Comparison of ENCODE assay signal across 18 cellular contexts in the genomic region with DNA sequence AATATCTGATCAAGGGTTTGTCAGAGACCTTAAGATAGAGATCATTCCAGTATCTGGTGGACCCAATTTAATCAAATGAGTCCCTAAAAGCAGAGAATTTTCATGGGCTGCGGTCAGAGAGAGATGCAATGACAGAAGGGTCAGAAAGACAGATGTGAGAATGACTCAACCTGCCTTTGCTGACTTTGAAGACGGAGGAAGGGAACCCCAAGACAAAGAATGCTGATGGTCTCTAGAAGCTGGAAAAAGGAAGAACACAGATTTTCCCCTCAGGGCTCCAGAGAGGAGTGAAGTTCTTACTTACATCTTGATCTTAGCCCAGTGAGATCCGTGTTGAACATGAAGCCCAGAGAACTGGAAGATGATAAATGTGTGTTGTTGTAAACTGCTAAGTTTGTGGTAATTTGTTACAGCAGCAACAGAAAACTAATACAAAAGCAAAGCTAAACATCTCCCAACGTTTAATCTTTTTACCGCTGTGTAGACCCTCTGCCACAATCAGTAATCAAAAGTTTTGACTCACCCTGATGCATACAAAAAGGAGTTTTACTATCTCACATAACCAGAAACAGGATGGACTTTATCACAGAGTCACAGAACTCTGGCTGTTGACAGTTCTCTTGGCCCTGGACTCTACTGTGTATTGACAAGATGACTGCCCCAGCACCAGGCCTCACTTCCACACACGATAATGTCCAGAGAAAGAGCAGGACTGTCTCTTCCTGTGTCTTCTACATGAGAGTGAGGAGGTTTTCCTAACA.
"Had no signal": no experiment of that assay in that cellular context is flagged by ENCODE, and none has a peak within 500 bp of the region (broad histone marks: within the 10 kb centered on the region; RNA-seq: fewer than 3 reads in every experiment).

No MANE protein-coding gene starts in this region.

- H3K27me3 ChIP-seq: tibial artery, upper lobe of right lung, vagina had no signal

- H3K27ac ChIP-seq: pancreas, tibial artery, upper lobe of right lung, vagina had no signal

- H3K4me2 ChIP-seq: smooth muscle cell had no signal

- DNase-seq: effector memory CD8-positive, alpha-beta T cell; foreskin melanocyte; head of caudate nucleus; hippocampal formation; left colon; left ventricle myocardium superior; mesenchymal stem cell; naive B cell; occipital lobe; pancreas; right cardiac atrium; stimulated activated CD4-positive, alpha-beta T cell treated with anti-CD3 and anti-CD28 coated beads, Interleukin-2, amount 100 ng/mL, for 48 hours; tibial artery; upper lobe of right lung had no signal

- H3K4me1 ChIP-seq: pancreas, tibial artery, upper lobe of right lung, vagina had no signal

- ATAC-seq: effector memory CD8-positive, alpha-beta T cell; left colon; left ventricle myocardium superior; pancreas; right cardiac atrium; stimulated activated memory B cell treated with anti-CD40 and anti-IgM and Interleukin-4, amounts not matched to agents 10 μg/mL and 1 μg/mL and 100 μg/mL, for 72 hours; upper lobe of right lung had no signal

- H3K36me3 ChIP-seq: pancreas, tibial artery, upper lobe of right lung, vagina had no signal

- H3K4me3 ChIP-seq: lung, pancreas, smooth muscle cell, tibial artery, upper lobe of right lung, vagina had no signal

- H3K9me3 ChIP-seq: pancreas, tibial artery, upper lobe of right lung, vagina had no signal

- FAIRE-seq: pancreas had no signal
